Comparison of ENCODE assay signal across 15 cellular contexts in genomic region chr6:5094327-5094726, GRCh38. TPM values are rescaled to one million over a fixed set of nuclear protein-coding genes. Genes with fewer than 3 reads are reported as not detected.
DNase-seq lines count a peak whose midpoint lies in the region; ATAC-seq, FAIRE-seq and TF ChIP-seq lines count a peak whose summit lies in the region.
"Had no signal": no experiment of that assay in that cellular context is flagged by ENCODE, and none has a peak within 500 bp of the region (broad histone marks: within the 10 kb centered on the region; RNA-seq: fewer than 3 reads in every experiment).

No MANE protein-coding gene starts in this region.

- H3K4me2 ChIP-seq in mesenchymal stem cell (ENCODE audit: low read length, poor library complexity, severe bottlenecking), result no peak overlapping the region

- H3K14ac ChIP-seq in mesenchymal stem cell (ENCODE audit: low read length in 2 of 2), result no peak overlapping the region

- no peaks in the 10 kb centered on the region for H3K36me3 ChIP-seq in bronchial epithelial cell (ENCODE audit: control insufficient read depth, insufficient read depth, low read length)
- peaks cover 0 to 3% of the 10 kb centered on the region in 2 experiments for H3K36me3 ChIP-seq in mesenchymal stem cell (ENCODE audit: control insufficient read depth in 1 of 2, insufficient read depth in 2 of 2, low read depth in 1 of 2, low read length in 2 of 2)
- H3K36me3 ChIP-seq in lower lobe of right lung, result no peaks in the 10 kb centered on the region

- ATAC-seq in lower lobe of right lung, result no peak

- WGBS in mesenchymal stem cell, result 40% methylated on average over 3 of the region's 3 CpGs

- no peak overlapping the region for H3K18ac ChIP-seq in mesenchymal stem cell (ENCODE audit: low read depth in 1 of 2, low read length in 2 of 2)

- peak overlapping the region; percentile 43 for H3K9ac ChIP-seq in mesenchymal stem cell (ENCODE audit: low read length)

- no peak overlapping the region for H2BK5ac ChIP-seq in mesenchymal stem cell (ENCODE audit: low read depth, low read length, poor library complexity, severe bottlenecking)

- no peak overlapping the region for H3K4ac ChIP-seq in mesenchymal stem cell (ENCODE audit: low read depth in 1 of 2, low read length in 2 of 2)

- H3K27me3 ChIP-seq in bronchial epithelial cell (ENCODE audit: control insufficient read depth, insufficient read depth, low read length), result peaks cover 2% of the 10 kb centered on the region
- peaks cover 0 to 4% of the 10 kb centered on the region in 2 experiments for H3K27me3 ChIP-seq in mesenchymal stem cell (ENCODE audit: control insufficient read depth in 1 of 2, insufficient read depth in 1 of 2, low read length in 2 of 2)
- no peaks in the 10 kb centered on the region for H3K27me3 ChIP-seq in lower lobe of right lung (ENCODE audit: low read depth)

- H4K91ac ChIP-seq in mesenchymal stem cell (ENCODE audit: low read length), result no peak overlapping the region

- H3K27ac ChIP-seq in mesenchymal stem cell (ENCODE audit: low read length, poor library complexity, severe bottlenecking) (peak overlapping the region; percentile 77), lower lobe of right lung (no peak overlapping the region)

- TF ChIP-seq CTCF in bronchial epithelial cell (IDR thresholded peaks at IDR 0.05; ENCODE audit: insufficient read depth, low read length, severe bottlenecking), result no peak
- TF ChIP-seq CTCF in lower lobe of right lung (IDR thresholded peaks at IDR 0.05), result no peak

- H2BK120ac ChIP-seq in mesenchymal stem cell (ENCODE audit: low read depth, low read length), result no peak overlapping the region

- peak; percentile 88 for DNase-seq in AG20443 (ENCODE audit: low spot score)
- peak; percentile 91 for DNase-seq in LHCN-M2 (ENCODE audit: low read depth)
- peak; percentile 62 for DNase-seq in bronchial epithelial cell (ENCODE audit: low read depth)
- peak; percentile 91 for DNase-seq in mesenchymal stem cell
- no peak for DNase-seq in activated naive CD4-positive, alpha-beta T cell (lab: John Stamatoyannopoulos, UW)
- DNase-seq in NCI-H524 treated with DMSO at 0.1 percent for 48 hours (lab: John Stamatoyannopoulos, UW), result no peak
- DNase-seq in activated CD4-positive, alpha-beta T cell treated with anti-CD3 and anti-CD28 coated beads, Interleukin-2, amount 50 U/mL, for 4 hours, result no peak
- DNase-seq in lower lobe of right lung, result no peak
- DNase-seq: activated CD8-positive, alpha-beta memory T cell treated with anti-CD3 and anti-CD28 coated beads for 24 hours; activated naive CD8-positive, alpha-beta T cell treated with anti-CD3 and anti-CD28 coated beads, Interleukin-2, amount 10 ng/mL, durations not matched to agents 7 days and 5 days; CD8-positive, alpha-beta memory T cell; immature natural killer cell; KBM-7; NCI-H2171 treated with DMSO at 0.1 percent for 48 hours; nephron progenitor cell had no signal

- peaks cover 13% of the 10 kb centered on the region for H3K4me1 ChIP-seq in mesenchymal stem cell (ENCODE audit: control insufficient read depth, insufficient read depth, low read depth, low read length)
- no peaks in the 10 kb centered on the region for H3K4me1 ChIP-seq in lower lobe of right lung

- intact Hi-C loops in lower lobe of right lung (cut with DNase I), result no loop called here

- no peak overlapping the region for H2AFZ ChIP-seq in mesenchymal stem cell (ENCODE audit: low read depth, low read length)

- H3K9me3 ChIP-seq in mesenchymal stem cell (ENCODE audit: control insufficient read depth, low read length) (no peaks in the 10 kb centered on the region), lower lobe of right lung (no peaks in the 10 kb centered on the region)

- FAIRE-seq in bronchial epithelial cell (lab: Jason Lieb, UNC), result no peak

- no peak overlapping the region for H2BK12ac ChIP-seq in mesenchymal stem cell (ENCODE audit: low read length in 2 of 2)

- H3K79me1 ChIP-seq in mesenchymal stem cell (replicated peaks; ENCODE audit: low read length, poor library complexity, severe bottlenecking), result no peaks in the 10 kb centered on the region

- H2AK5ac ChIP-seq in mesenchymal stem cell (ENCODE audit: low read length, severe bottlenecking), result no peak overlapping the region

- no peak overlapping the region for H3K4me3 ChIP-seq in bronchial epithelial cell (ENCODE audit: low read depth, low read length)
- no peak overlapping the region for H3K4me3 ChIP-seq in mesenchymal stem cell (ENCODE audit: insufficient read depth in 1 of 2, low read depth in 1 of 2, low read length in 2 of 2)
- H3K4me3 ChIP-seq in lower lobe of right lung, result no peak overlapping the region

- no peak overlapping the region for H3K23ac ChIP-seq in mesenchymal stem cell (ENCODE audit: low read length in 2 of 2)

- H4K8ac ChIP-seq in mesenchymal stem cell (ENCODE audit: low read length), result no peak overlapping the region

- H2BK15ac ChIP-seq in mesenchymal stem cell (ENCODE audit: low read depth, poor library complexity, severe bottlenecking), result no peak overlapping the region

RNA-seq across cellular contexts. Expression of gene PPP1R3G, which starts 9.2 kb away (rescaled TPM):
- total RNA-seq in LHCN-M2 (2014; rRNA removed) (0.29 and 0.38 TPM in 2 replicates), bronchial epithelial cell (1.8 and 1.9 TPM in 2 replicates), lower lobe of right lung (0.41 TPM)
- polyA plus RNA-seq in LHCN-M2 (2012), result 0.18 TPM
- polyA plus RNA-seq in mesenchymal stem cell (2013, experiment 1 of 2), result 1.4 TPM
- polyA plus RNA-seq in mesenchymal stem cell (2013, experiment 2 of 2), result 1.5 TPM
- total RNA-seq: CD8-positive, alpha-beta memory T cell had no signal
- polyA plus RNA-seq: CD8-positive, alpha-beta memory T cell; immature natural killer cell had no signal

Comparison
In these comparisons a context has a peak if more than half of its experiments do, and no peak if none do; other contexts are left out.
1. DNase-seq: peak in AG20443 (single experiment), LHCN-M2 (single experiment), bronchial epithelial cell (single experiment) and mesenchymal stem cell (single experiment); none in activated naive CD4-positive, alpha-beta T cell (0 of 4), NCI-H524 treated with DMSO at 0.1 percent for 48 hours (single experiment), activated CD4-positive, alpha-beta T cell treated with anti-CD3 and anti-CD28 coated beads, Interleukin-2, amount 50 U/mL, for 4 hours (0 of 2) and lower lobe of right lung (single experiment).